Comparison of ENCODE assay signal across 9 cellular contexts in genomic region chr9:135971892-135972291, GRCh38. TPM values are rescaled to one million over a fixed set of nuclear protein-coding genes. Genes with fewer than 3 reads are reported as not detected.
DNase-seq lines count a peak whose midpoint lies in the region; ATAC-seq and TF ChIP-seq lines count a peak whose summit lies in the region.
"Had no signal": no experiment of that assay in that cellular context is flagged by ENCODE, and none has a peak within 500 bp of the region (broad histone marks: within the 10 kb centered on the region; RNA-seq: fewer than 3 reads in every experiment).

No MANE protein-coding gene starts in this region.

- H3K4me3 Mint-ChIP-seq in activated B cell treated with CpG ODN at 0.5 μM for 24 hours: no peak overlapping the region
- H3K4me3 Mint-ChIP-seq in immature natural killer cell: no peak overlapping the region

- H3K27me3 Mint-ChIP-seq in activated B cell treated with CpG ODN at 0.5 μM for 24 hours: peaks cover 29% of the 10 kb centered on the region
- H3K27me3 Mint-ChIP-seq in immature natural killer cell (ENCODE audit: low read depth in 3 of 3): peaks cover 7 to 9% (median 8%) of the 10 kb centered on the region in 3 donors

- no peak overlapping the region for H3K4me3 ChIP-seq in epithelial cell of esophagus (ENCODE audit: low read length)

- H3K4me1 Mint-ChIP-seq in activated B cell treated with CpG ODN at 0.5 μM for 24 hours (peaks cover 7% of the 10 kb centered on the region), immature natural killer cell (peaks cover 9 to 10% of the 10 kb centered on the region in 2 donors)

- POLR2A ChIA-PET in activated B cell treated with CpG ODN at 0.5 μM for 24 hours (lab: Charles Lee): no interaction called here

- intact Hi-C loops in activated B cell treated with CpG ODN at 0.5 μM for 24 hours (cut with micrococcal nuclease): no loop called here

- H3K27ac Mint-ChIP-seq in activated B cell treated with CpG ODN at 0.5 μM for 24 hours (no peak overlapping the region), immature natural killer cell (no peak overlapping the region)

- TF ChIP-seq CTCF in activated B cell treated with CpG ODN at 0.5 μM for 24 hours (IDR thresholded peaks at IDR 0.05): no peak
- no peak for TF ChIP-seq CTCF in epithelial cell of esophagus (IDR thresholded peaks at IDR 0.05; ENCODE audit: insufficient read depth, low read depth, low read length, missing control alignments)

- CTCF ChIA-PET in activated B cell treated with CpG ODN at 0.5 μM for 24 hours (lab: Charles Lee): no interaction called here

- ATAC-seq in activated B cell treated with CpG ODN at 0.5 μM for 24 hours (ENCODE audit: low read depth): peak; percentile 36
- ATAC-seq in HG03280 (IDR thresholded peaks at IDR 0.05; ENCODE audit: unreplicated experiment): no peak
- ATAC-seq: right cardiac atrium had no signal

- H3K36me3 Mint-ChIP-seq in activated B cell treated with CpG ODN at 0.5 μM for 24 hours (ENCODE audit: low read depth) (no peaks in the 10 kb centered on the region), immature natural killer cell (no peaks in the 10 kb centered on the region)

- peak; percentile 88 for DNase-seq in HuH-7.5 (ENCODE audit: low spot score)
- DNase-seq in activated B cell treated with CpG ODN at 0.5 μM for 24 hours: no peak
- peak; percentile 89 for DNase-seq in epithelial cell of esophagus (ENCODE audit: low read depth)
- DNase-seq in stimulated activated CD4-positive, alpha-beta T cell treated with anti-CD3 and anti-CD28 coated beads, Interleukin-4, amount 100 ng/mL, for 1 hour: peak; percentile 48
- DNase-seq in NCI-H1105 treated with DMSO at 0.1 percent for 48 hours (lab: John Stamatoyannopoulos, UW): no peak
- no peak for DNase-seq in DMS153 treated with DMSO at 0.1 percent for 48 hours (lab: John Stamatoyannopoulos, UW; ENCODE audit: unreplicated experiment)
- no peak for DNase-seq in immature natural killer cell

- H3K9me3 Mint-ChIP-seq in activated B cell treated with CpG ODN at 0.5 μM for 24 hours (no peaks in the 10 kb centered on the region), immature natural killer cell (no peaks in the 10 kb centered on the region)

RNA-seq across cellular contexts. Expression of gene UBAC1, which starts 10.7 kb away (rescaled TPM):
- total RNA-seq in activated B cell treated with CpG ODN at 0.5 μM for 24 hours: 24.3 and 25.5 TPM in 2 replicates
- polyA plus RNA-seq in immature natural killer cell: 10 to 100 TPM; 16.4 to 28.3 (median 17.7) TPM

Comparison
In these comparisons a context has a peak if more than half of its experiments do, and no peak if none do; other contexts are left out.
1. DNase-seq: peak in HuH-7.5 (single experiment), epithelial cell of esophagus (single experiment) and stimulated activated CD4-positive, alpha-beta T cell treated with anti-CD3 and anti-CD28 coated beads, Interleukin-4, amount 100 ng/mL, for 1 hour (single experiment); none in activated B cell treated with CpG ODN at 0.5 μM for 24 hours (single experiment), NCI-H1105 treated with DMSO at 0.1 percent for 48 hours (single experiment), DMS153 treated with DMSO at 0.1 percent for 48 hours (single experiment) and immature natural killer cell (0 of 3).